ENCODE assay signal across 14 cellular contexts in the genomic region with DNA sequence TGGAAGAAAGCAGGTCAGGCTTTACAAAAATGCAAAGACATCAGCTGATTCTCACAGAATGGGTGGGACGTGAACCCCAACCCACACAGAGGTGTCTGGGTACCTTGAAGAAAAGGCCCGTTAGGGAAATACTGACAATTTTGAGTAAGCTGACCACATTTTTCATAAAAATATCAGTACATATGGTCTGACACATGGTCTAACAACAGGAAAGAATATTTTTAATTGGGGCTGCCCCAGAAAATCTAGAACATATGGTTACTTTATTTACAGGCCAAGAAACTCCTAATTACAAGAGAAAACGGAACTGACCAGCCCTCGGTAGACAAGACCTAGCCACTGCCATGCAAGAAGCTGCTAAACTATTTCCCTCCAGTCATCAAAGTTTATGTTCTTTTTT. TPM values are rescaled to one million over a fixed set of nuclear protein-coding genes. Genes with fewer than 3 reads are reported as not detected.
A peak's percentile ranks its signal among the peaks of the same experiment; 100 is the strongest.
DNase-seq lines count a peak whose midpoint lies in the region; ATAC-seq, FAIRE-seq and TF ChIP-seq lines count a peak whose summit lies in the region.
"Had no signal": no experiment of that assay in that cellular context is flagged by ENCODE, and none has a peak within 500 bp of the region (broad histone marks: within the 10 kb centered on the region; RNA-seq: fewer than 3 reads in every experiment).

No MANE protein-coding gene starts in this region.

- H3K4me1 ChIP-seq in CD8-positive, alpha-beta T cell (ENCODE audit: insufficient read depth, low read length) = peaks cover 68% of the 10 kb centered on the region
- H3K4me1 ChIP-seq in ascending aorta = no peaks in the 10 kb centered on the region
- H3K4me1 ChIP-seq: breast epithelium, right atrium auricular region had no signal

- H3K4me1 Mint-ChIP-seq in CD8-positive, alpha-beta T cell (ENCODE audit: low read depth) = peaks cover 64% of the 10 kb centered on the region

- DNase-seq in CD8-positive, alpha-beta T cell = no peak
- DNase-seq in NCI-H2107 treated with DMSO at 0.1 percent for 48 hours (lab: John Stamatoyannopoulos, UW; ENCODE audit: unreplicated experiment) = no peak
- DNase-seq in epidermal melanocyte (ENCODE audit: insufficient read length, low spot score) = no peak
- DNase-seq in MG63 = no peak
- no peak for DNase-seq in ascending aorta (ENCODE audit: low spot score in 2 of 2)
- DNase-seq: AML-193, head of caudate nucleus had no signal

- H3K36me3 ChIP-seq in CD8-positive, alpha-beta T cell (ENCODE audit: insufficient read depth, low read length) = no peaks in the 10 kb centered on the region
- no peaks in the 10 kb centered on the region for H3K36me3 ChIP-seq in MG63
- H3K36me3 ChIP-seq in ascending aorta = no peaks in the 10 kb centered on the region
- H3K36me3 ChIP-seq: breast epithelium, right atrium auricular region had no signal

- ATAC-seq in CD8-positive, alpha-beta T cell = no peak
- peak; percentile 47 for ATAC-seq in GM18870 (IDR thresholded peaks at IDR 0.05; ENCODE audit: unreplicated experiment)
- ATAC-seq in HG03442 (IDR thresholded peaks at IDR 0.05; ENCODE audit: unreplicated experiment) = peak; percentile 39
- ATAC-seq: WTC11 had no signal

- H3K9me3 ChIP-seq in CD8-positive, alpha-beta T cell (ENCODE audit: low read length) = no peaks in the 10 kb centered on the region
- H3K9me3 ChIP-seq in MG63 = no peaks in the 10 kb centered on the region
- no peaks in the 10 kb centered on the region for H3K9me3 ChIP-seq in ascending aorta
- H3K9me3 ChIP-seq: breast epithelium, right atrium auricular region had no signal

- peak overlapping the region; percentile 97 for H3K27ac Mint-ChIP-seq in CD8-positive, alpha-beta T cell
- H3K27ac Mint-ChIP-seq: nephron, WTC11 had no signal

- H3K27me3 Mint-ChIP-seq in CD8-positive, alpha-beta T cell (ENCODE audit: low read depth) = no peaks in the 10 kb centered on the region

- H3K27me3 ChIP-seq in CD8-positive, alpha-beta T cell (ENCODE audit: insufficient read depth, low read length) = no peaks in the 10 kb centered on the region
- H3K27me3 ChIP-seq in MG63 (no peaks in the 10 kb centered on the region), ascending aorta (no peaks in the 10 kb centered on the region)
- H3K27me3 ChIP-seq: breast epithelium, right atrium auricular region had no signal

- POLR2A ChIA-PET in CD8-positive, alpha-beta T cell (lab: Charles Lee) = interaction anchor here (0.6 to 2.8 kb wide), 11 partner anchors 17 to 450 kb away, joined by 3 to 18 read pairs (median 5); partner anchors contain the start of gene ITM2B

- intact Hi-C loops in CD8-positive, alpha-beta T cell (cut with DNase I, micrococcal nuclease) = no loop called here
- intact Hi-C loops in ascending aorta (cut with DNase I) = no loop called here

- no peak for TF ChIP-seq CTCF in CD8-positive, alpha-beta T cell (IDR thresholded peaks at IDR 0.05)
- TF ChIP-seq CTCF in ascending aorta (IDR thresholded peaks at IDR 0.05) = no peak

- H3K27ac ChIP-seq in CD8-positive, alpha-beta T cell (ENCODE audit: low read depth, low read length) = no peak overlapping the region
- no peak overlapping the region for H3K27ac ChIP-seq in ascending aorta
- H3K27ac ChIP-seq: breast epithelium, right atrium auricular region had no signal

- peak overlapping the region; percentile 26 for H3K4me3 Mint-ChIP-seq in CD8-positive, alpha-beta T cell
- H3K4me3 Mint-ChIP-seq: nephron, WTC11 had no signal

- peaks cover 2% of the 10 kb centered on the region for H3K36me3 Mint-ChIP-seq in CD8-positive, alpha-beta T cell
- H3K36me3 Mint-ChIP-seq: WTC11 had no signal

- peak; percentile 35 for FAIRE-seq in endometrium (lab: Jason Lieb, UNC)

- H3K4me3 ChIP-seq in CD8-positive, alpha-beta T cell (ENCODE audit: low read depth, low read length) = peak overlapping the region; percentile 5
- no peak overlapping the region for H3K4me3 ChIP-seq in MG63
- no peak overlapping the region for H3K4me3 ChIP-seq in ascending aorta
- H3K4me3 ChIP-seq: breast epithelium, right atrium auricular region had no signal

- CTCF ChIA-PET in CD8-positive, alpha-beta T cell (lab: Charles Lee) = interaction anchor here (0.9 to 3.2 kb wide), 5 partner anchors 29 to 57 kb away, joined by 3 to 12 read pairs (median 4); partner anchors contain the start of gene ITM2B

- no peaks in the 10 kb centered on the region for H3K9me3 Mint-ChIP-seq in CD8-positive, alpha-beta T cell
- H3K9me3 Mint-ChIP-seq: nephron, WTC11 had no signal

RNA-seq across cellular contexts. Expression of gene ITM2B, which starts 48.7 kb away (rescaled TPM):
- total RNA-seq in CD8-positive, alpha-beta T cell = 100 to 1,000 TPM; 280 to 308 TPM
- total RNA-seq in MG63 (2014; rRNA removed; shearing (Covaris generic); ENCODE audit: low replicate concordance) = 39.7 and 47.3 TPM in 2 replicates
- 345 TPM for total RNA-seq in ascending aorta
